Comparison of ENCODE assay signal across 18 cellular contexts in the genomic region with DNA sequence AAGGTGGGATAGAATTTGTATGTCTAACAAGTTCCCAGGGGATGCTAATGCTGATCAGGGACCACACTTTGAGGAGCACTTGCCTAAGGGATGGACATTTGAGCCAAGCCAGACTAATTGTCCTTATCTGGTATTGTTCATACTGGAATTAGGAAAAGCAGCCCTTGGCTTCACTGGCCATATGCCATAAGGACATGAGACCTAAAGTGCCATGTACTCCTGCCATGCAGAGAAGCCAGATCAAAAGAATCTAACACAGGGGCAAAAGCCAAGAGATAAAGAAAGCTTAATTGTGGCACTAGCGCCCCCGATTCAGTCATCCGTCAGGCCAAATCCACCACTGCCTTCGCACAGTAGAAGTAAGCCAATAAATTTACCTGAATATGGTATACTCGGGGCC. TPM values are rescaled to one million over a fixed set of nuclear protein-coding genes. Genes with fewer than 3 reads are reported as not detected.
"Had no signal": no experiment of that assay in that cellular context is flagged by ENCODE, and none has a peak within 500 bp of the region (broad histone marks: within the 10 kb centered on the region; RNA-seq: fewer than 3 reads in every experiment).

No MANE protein-coding gene starts in this region.

- DNase-seq: colonic mucosa; effector CD4-positive, alpha-beta T cell; endodermal cell; erythroblast; foreskin keratinocyte; hippocampal formation; kidney glomerular epithelial cell; naive thymus-derived CD4-positive, alpha-beta T cell; nephron progenitor cell; right cardiac atrium; small intestine; stimulated activated CD4-positive, alpha-beta T cell treated with anti-CD3 and anti-CD28 coated beads, Interleukin-12 subunit alpha, Interleukin-12 subunit beta, amount 100 ng/mL, for 4 hours; stimulated activated CD4-positive, alpha-beta T cell treated with anti-CD3 and anti-CD28 coated beads, Interleukin-2, amount 100 ng/mL, for 48 hours; stimulated activated naive CD4-positive, alpha-beta T cell treated with Interleukin-2 at 50 U/mL for 16 hours; tibial artery; upper lobe of left lung; uterus had no signal

- H3K4me3 ChIP-seq: colonic mucosa, suprapubic skin, upper lobe of left lung, uterus had no signal

- H3K36me3 ChIP-seq: colonic mucosa, suprapubic skin, uterus had no signal

- H3K9me3 ChIP-seq: colonic mucosa, suprapubic skin, tibial artery, upper lobe of left lung, uterus had no signal

- H3K27me3 ChIP-seq: colonic mucosa, foreskin keratinocyte, suprapubic skin, tibial artery, upper lobe of left lung, uterus had no signal

- ATAC-seq: foreskin keratinocyte; naive thymus-derived CD4-positive, alpha-beta T cell; right cardiac atrium had no signal

- H3K4me1 ChIP-seq: foreskin keratinocyte, suprapubic skin, uterus had no signal

- H3K27ac ChIP-seq: colonic mucosa, foreskin keratinocyte, suprapubic skin, upper lobe of left lung, uterus had no signal

RNA-seq across cellular contexts. Expression of a gene that starts 48.6 kb away (rescaled TPM):
- polyA plus RNA-seq: naive thymus-derived CD4-positive, alpha-beta T cell had no signal
